Comparison of ENCODE assay signal across 8 cellular contexts in genomic region chr3:72273615-72274014, GRCh38.
DNase-seq lines count a peak whose midpoint lies in the region; ATAC-seq and TF ChIP-seq lines count a peak whose summit lies in the region.
"Had no signal": no experiment of that assay in that cellular context is flagged by ENCODE, and none has a peak within 500 bp of the region (broad histone marks: within the 10 kb centered on the region; RNA-seq: fewer than 3 reads in every experiment).

No MANE protein-coding gene starts in this region.

- no peak for TF ChIP-seq CTCF in type B pancreatic cell (conservative IDR thresholded peaks at IDR 0.05)

- no peak overlapping the region for H3K4me3 ChIP-seq in H7 (ENCODE audit: insufficient read depth, low read depth, low read length)

- H3K36me3 ChIP-seq in H7 (replicated peaks; ENCODE audit: control insufficient read depth, insufficient read depth, low read length): no peaks in the 10 kb centered on the region

- H3K9me3 Mint-ChIP-seq in type B pancreatic cell: no peaks in the 10 kb centered on the region
- H3K9me3 Mint-ChIP-seq: T-helper 2 cell treated with Interferon-gamma antibody and Interleukin-4, amounts not matched to agents 5 μg/mL and 100 μg/mL, for 36 hours had no signal

- DNase-seq in H7 (peak; percentile 67), islet precursor cell (peak; percentile 98), type B pancreatic cell (ENCODE audit: extremely low spot score, unreplicated experiment) (no peak), T-helper 2 cell (no peak)
- no peak for DNase-seq in activated naive CD4-positive, alpha-beta T cell (lab: John Stamatoyannopoulos, UW)

- H3K27me3 Mint-ChIP-seq in type B pancreatic cell: no peaks in the 10 kb centered on the region

- ATAC-seq in GM21381 (IDR thresholded peaks at IDR 0.05; ENCODE audit: unreplicated experiment): no peak

- no peaks in the 10 kb centered on the region for H3K36me3 Mint-ChIP-seq in type B pancreatic cell

- peak overlapping the region; percentile 44 for H3K4me3 Mint-ChIP-seq in type B pancreatic cell

- H3K4me1 Mint-ChIP-seq in type B pancreatic cell (ENCODE audit: unreplicated experiment): peaks cover 56% of the 10 kb centered on the region

- H3K27ac Mint-ChIP-seq in type B pancreatic cell: peak overlapping the region; percentile 69

- H3K27ac ChIP-seq in angular gyrus (ENCODE audit: low read depth, low read length): peak overlapping the region; percentile 93

- H3K27me3 ChIP-seq in H7 (ENCODE audit: control insufficient read depth, insufficient read depth, low read length): no peaks in the 10 kb centered on the region

Comparison
In these comparisons a context has a peak if more than half of its experiments do, and no peak if none do; other contexts are left out.
1. DNase-seq: peak in H7 (single experiment) and islet precursor cell (single experiment); none in type B pancreatic cell (single experiment), T-helper 2 cell (0 of 5) and activated naive CD4-positive, alpha-beta T cell (0 of 4).